4 cellular contexts compared by ENCODE assay signal in genomic region chr5:54420511-54420910, GRCh38. TPM values are rescaled to one million over a fixed set of nuclear protein-coding genes. Genes with fewer than 3 reads are reported as not detected.
"Had no signal": no experiment of that assay in that cellular context is flagged by ENCODE, and none has a peak within 500 bp of the region (broad histone marks: within the 10 kb centered on the region; RNA-seq: fewer than 3 reads in every experiment).

No MANE protein-coding gene starts in this region.

RNA-seq across cellular contexts. Expression of gene HSPB3, which starts 35.0 kb away (rescaled TPM):
- total RNA-seq: HepG2, HT-29, HT1080 had no signal
- polyA plus RNA-seq: HepG2, IgD-negative memory B cell had no signal
